8 cellular contexts compared by ENCODE assay signal in genomic region chrX:74383611-74384010, GRCh38. TPM values are rescaled to one million over a fixed set of nuclear protein-coding genes. Genes with fewer than 3 reads are reported as not detected.
DNase-seq lines count a peak whose midpoint lies in the region; ATAC-seq and TF ChIP-seq lines count a peak whose summit lies in the region.

No MANE protein-coding gene starts in this region.

- H3K4me1 ChIP-seq in adipocyte (ENCODE audit: control insufficient read depth, insufficient read depth, low read length) (peaks cover 11% of the 10 kb centered on the region), left ventricle myocardium inferior (no peaks in the 10 kb centered on the region), smooth muscle cell (ENCODE audit: low read depth) (no peaks in the 10 kb centered on the region)

- TF ChIP-seq CTCF in left ventricle myocardium inferior (IDR thresholded peaks at IDR 0.05; ENCODE audit: borderline replicate concordance) (peak; percentile 60), smooth muscle cell (IDR thresholded peaks at IDR 0.05; ENCODE audit: borderline replicate concordance, insufficient read depth, poor library complexity, severe bottlenecking) (peak; percentile 44)

- H3K4me2 ChIP-seq in smooth muscle cell, result no peak overlapping the region

- H3K36me3 ChIP-seq in adipocyte (ENCODE audit: control insufficient read depth, insufficient read depth, low read length, severe bottlenecking), result no peaks in the 10 kb centered on the region
- no peaks in the 10 kb centered on the region for H3K36me3 ChIP-seq in left ventricle myocardium inferior
- no peaks in the 10 kb centered on the region for H3K36me3 ChIP-seq in smooth muscle cell (ENCODE audit: low read depth)

- intact Hi-C loops in left ventricle myocardium inferior (cut with micrococcal nuclease), result loop anchor here (10.0 kb wide), 1 partner anchor 161 kb away; no protein-coding TSS in a partner anchor

- no peak overlapping the region for H3K4me3 ChIP-seq in adipocyte (ENCODE audit: low read length)
- no peak overlapping the region for H3K4me3 ChIP-seq in left ventricle myocardium inferior
- H3K4me3 ChIP-seq in smooth muscle cell, result no peak overlapping the region

- H4K20me1 ChIP-seq in smooth muscle cell (ENCODE audit: low read depth), result no peaks in the 10 kb centered on the region

- ATAC-seq in GM21825 (IDR thresholded peaks at IDR 0.05; ENCODE audit: unreplicated experiment), result no peak

- 47% methylated on average over 2 of the region's 2 CpGs for WGBS in smooth muscle cell (ENCODE audit: low lambda C conversion rate)

- peaks cover 10% of the 10 kb centered on the region for H3K27me3 ChIP-seq in adipocyte (replicated peaks; ENCODE audit: control insufficient read depth, insufficient read depth, low read length)
- no peaks in the 10 kb centered on the region for H3K27me3 ChIP-seq in left ventricle myocardium inferior (ENCODE audit: low read depth)
- H3K27me3 ChIP-seq in smooth muscle cell (ENCODE audit: low read depth), result no peaks in the 10 kb centered on the region

- H3F3A ChIP-seq in smooth muscle cell (ENCODE audit: low read depth), result no peaks in the 10 kb centered on the region

- no peaks in the 10 kb centered on the region for H3K79me2 ChIP-seq in smooth muscle cell (ENCODE audit: low read depth)

- DNase-seq in stimulated activated CD4-positive, alpha-beta T cell treated with anti-CD3 and anti-CD28 coated beads, Interleukin-4, amount 100 ng/mL, for 24 hours, result peak; percentile 3
- no peak for DNase-seq in stimulated activated CD4-positive, alpha-beta T cell treated with anti-CD3 and anti-CD28 coated beads, Interleukin-12 subunit alpha, Interleukin-12 subunit beta, amount 100 ng/mL, for 4 hours
- DNase-seq in NCI-H128 (lab: John Stamatoyannopoulos, UW; ENCODE audit: unreplicated experiment), result peak; percentile 45
- peak; percentile 66 for DNase-seq in adipocyte (ENCODE audit: low read depth)
- no peak for DNase-seq in left ventricle myocardium inferior
- DNase-seq in smooth muscle cell (lab: John Stamatoyannopoulos, UW; ENCODE audit: unreplicated experiment), result no peak
- no peak for DNase-seq in GF-D8 (lab: John Stamatoyannopoulos, UW)

- H3K9ac ChIP-seq in adipocyte (ENCODE audit: low read length), result no peak overlapping the region
- no peak overlapping the region for H3K9ac ChIP-seq in smooth muscle cell (ENCODE audit: low read depth)

- no peak overlapping the region for H3K27ac ChIP-seq in left ventricle myocardium inferior (replicated peaks)
- H3K27ac ChIP-seq in smooth muscle cell (ENCODE audit: low read depth), result no peak overlapping the region

- H2AFZ ChIP-seq in smooth muscle cell (ENCODE audit: low read depth), result no peak overlapping the region

- peaks cover 8% of the 10 kb centered on the region for H3K9me3 ChIP-seq in adipocyte (ENCODE audit: control insufficient read depth, low read length)
- H3K9me3 ChIP-seq in left ventricle myocardium inferior (replicated peaks), result no peaks in the 10 kb centered on the region
- no peaks in the 10 kb centered on the region for H3K9me3 ChIP-seq in smooth muscle cell (replicated peaks; ENCODE audit: low read depth)

RNA-seq across cellular contexts. Expression of gene SLC16A2, which starts 37.7 kb away (rescaled TPM):
- total RNA-seq in left ventricle myocardium inferior, result 6.1 TPM
- 14.3 and 17.8 TPM in 2 replicates for total RNA-seq in smooth muscle cell
- polyA plus RNA-seq in smooth muscle cell, result 13.4 TPM in 2 replicates

Comparison
In these comparisons a context has a peak if more than half of its experiments do, and no peak if none do; other contexts are left out.
1. DNase-seq: peak in stimulated activated CD4-positive, alpha-beta T cell treated with anti-CD3 and anti-CD28 coated beads, Interleukin-4, amount 100 ng/mL, for 24 hours (single experiment), NCI-H128 (single experiment) and adipocyte (single experiment); none in stimulated activated CD4-positive, alpha-beta T cell treated with anti-CD3 and anti-CD28 coated beads, Interleukin-12 subunit alpha, Interleukin-12 subunit beta, amount 100 ng/mL, for 4 hours (single experiment), left ventricle myocardium inferior (single experiment), smooth muscle cell (single experiment) and GF-D8 (single experiment).